Comparison of ENCODE assay signal across 15 cellular contexts in genomic region chr14:99242238-99242637, GRCh38. TPM values are rescaled to one million over a fixed set of nuclear protein-coding genes. Genes with fewer than 3 reads are reported as not detected.
A peak's percentile ranks its signal among the peaks of the same experiment; 100 is the strongest.
DNase-seq lines count a peak whose midpoint lies in the region; ATAC-seq and TF ChIP-seq lines count a peak whose summit lies in the region.
"Had no signal": no experiment of that assay in that cellular context is flagged by ENCODE, and none has a peak within 500 bp of the region (broad histone marks: within the 10 kb centered on the region; RNA-seq: fewer than 3 reads in every experiment).

No MANE protein-coding gene starts in this region.

- H3K4me3 Mint-ChIP-seq in stimulated activated naive CD8-positive, alpha-beta T cell treated with anti-CD3 and anti-CD28 coated beads, Interleukin-15, Interleukin-2, amounts not matched to agents 100 ng/mL and 50 ng/mL, for 24 hours: peak overlapping the region; percentile 87
- H3K4me3 Mint-ChIP-seq in activated naive CD8-positive, alpha-beta T cell treated with anti-CD3 and anti-CD28 coated beads, Interleukin-2, amount 10 ng/mL, durations not matched to agents 7 days and 5 days: peak overlapping the region; percentile 85
- no peak overlapping the region for H3K4me3 Mint-ChIP-seq in mesothelial cell of epicardium

- POLR2A ChIA-PET in activated naive CD8-positive, alpha-beta T cell treated with anti-CD3 and anti-CD28 coated beads, Interleukin-2, amount 10 ng/mL, durations not matched to agents 7 days and 5 days (lab: Charles Lee): interaction anchor here (0.8 to 23.5 kb wide), 11 partner anchors 8 to 54 kb away, joined by 3 to 796 read pairs (median 5); partner anchors contain the start of gene BCL11B

- H3K4me3 ChIP-seq in esophagus muscularis mucosa (no peak overlapping the region), prostate gland (no peak overlapping the region)

- 79% methylated on average over 11 of the region's 11 CpGs for WGBS in esophagus muscularis mucosa
- 35% methylated on average over 11 of the region's 11 CpGs for WGBS in prostate gland

- H3K36me3 Mint-ChIP-seq in stimulated activated naive CD8-positive, alpha-beta T cell treated with anti-CD3 and anti-CD28 coated beads, Interleukin-15, Interleukin-2, amounts not matched to agents 100 ng/mL and 50 ng/mL, for 24 hours (ENCODE audit: low read depth): peaks cover 28% of the 10 kb centered on the region
- H3K36me3 Mint-ChIP-seq in activated naive CD8-positive, alpha-beta T cell treated with anti-CD3 and anti-CD28 coated beads, Interleukin-2, amount 10 ng/mL, durations not matched to agents 7 days and 5 days: peaks cover 25% of the 10 kb centered on the region
- H3K36me3 Mint-ChIP-seq in mesothelial cell of epicardium: no peaks in the 10 kb centered on the region

- H3K4me1 ChIP-seq in esophagus muscularis mucosa (peaks cover 5 to 18% (median 16%) of the 10 kb centered on the region in 4 donors), prostate gland (replicated peaks) (peaks cover 3% of the 10 kb centered on the region)

- TF ChIP-seq EP300 in esophagus muscularis mucosa (IDR thresholded peaks at IDR 0.05): no peak

- H3K9me3 Mint-ChIP-seq in stimulated activated naive CD8-positive, alpha-beta T cell treated with anti-CD3 and anti-CD28 coated beads, Interleukin-15, Interleukin-2, amounts not matched to agents 100 ng/mL and 50 ng/mL, for 24 hours: no peaks in the 10 kb centered on the region
- H3K9me3 Mint-ChIP-seq in activated naive CD8-positive, alpha-beta T cell treated with anti-CD3 and anti-CD28 coated beads, Interleukin-2, amount 10 ng/mL, durations not matched to agents 7 days and 5 days: no peaks in the 10 kb centered on the region
- no peaks in the 10 kb centered on the region for H3K9me3 Mint-ChIP-seq in mesothelial cell of epicardium

- TF ChIP-seq POLR2A in esophagus muscularis mucosa (IDR thresholded peaks at IDR 0.05; ENCODE audit: low read depth) (no peak), prostate gland (IDR thresholded peaks at IDR 0.05) (no peak)

- H3K36me3 ChIP-seq in esophagus muscularis mucosa (no peaks in the 10 kb centered on the region), prostate gland (no peaks in the 10 kb centered on the region)

- TF ChIP-seq CTCF in mesothelial cell of epicardium (IDR thresholded peaks at IDR 0.05; ENCODE audit: unreplicated experiment) (no peak), esophagus muscularis mucosa (IDR thresholded peaks at IDR 0.05) (no peak), prostate gland (IDR thresholded peaks at IDR 0.05) (no peak)

- H3K27ac Mint-ChIP-seq in stimulated activated naive CD8-positive, alpha-beta T cell treated with anti-CD3 and anti-CD28 coated beads, Interleukin-15, Interleukin-2, amounts not matched to agents 100 ng/mL and 50 ng/mL, for 24 hours: peak overlapping the region; percentile 99
- H3K27ac Mint-ChIP-seq in activated naive CD8-positive, alpha-beta T cell treated with anti-CD3 and anti-CD28 coated beads, Interleukin-2, amount 10 ng/mL, durations not matched to agents 7 days and 5 days: peak overlapping the region; percentile 95
- peak overlapping the region; percentile 58 for H3K27ac Mint-ChIP-seq in mesothelial cell of epicardium

- no peaks in the 10 kb centered on the region for H3K27me3 Mint-ChIP-seq in stimulated activated naive CD8-positive, alpha-beta T cell treated with anti-CD3 and anti-CD28 coated beads, Interleukin-15, Interleukin-2, amounts not matched to agents 100 ng/mL and 50 ng/mL, for 24 hours
- H3K27me3 Mint-ChIP-seq in activated naive CD8-positive, alpha-beta T cell treated with anti-CD3 and anti-CD28 coated beads, Interleukin-2, amount 10 ng/mL, durations not matched to agents 7 days and 5 days: no peaks in the 10 kb centered on the region
- H3K27me3 Mint-ChIP-seq in mesothelial cell of epicardium (ENCODE audit: low read depth): no peaks in the 10 kb centered on the region

- no peaks in the 10 kb centered on the region for H3K9me3 ChIP-seq in esophagus muscularis mucosa
- no peaks in the 10 kb centered on the region for H3K9me3 ChIP-seq in prostate gland

- H3K27me3 ChIP-seq in esophagus muscularis mucosa (peaks cover 0 to 56% (median 14%) of the 10 kb centered on the region in 4 donors), prostate gland (replicated peaks; ENCODE audit: insufficient read depth) (peaks cover 20% of the 10 kb centered on the region)

- no peak for ATAC-seq in stimulated activated naive CD8-positive, alpha-beta T cell treated with anti-CD3 and anti-CD28 coated beads, Interleukin-15, Interleukin-2, amounts not matched to agents 100 U/mL and 50 U/mL, for 24 hours
- ATAC-seq in activated naive CD8-positive, alpha-beta T cell treated with anti-CD3 and anti-CD28 coated beads, Interleukin-2, amount 10 ng/mL, durations not matched to agents 7 days and 5 days (ENCODE audit: low read depth): no peak
- ATAC-seq in HG03520 (IDR thresholded peaks at IDR 0.05; ENCODE audit: unreplicated experiment): no peak
- ATAC-seq: HCT116 had no signal

- H3K4me1 Mint-ChIP-seq in stimulated activated naive CD8-positive, alpha-beta T cell treated with anti-CD3 and anti-CD28 coated beads, Interleukin-15, Interleukin-2, amounts not matched to agents 100 ng/mL and 50 ng/mL, for 24 hours (ENCODE audit: low read depth): peaks cover 91% of the 10 kb centered on the region
- peaks cover 78% of the 10 kb centered on the region for H3K4me1 Mint-ChIP-seq in activated naive CD8-positive, alpha-beta T cell treated with anti-CD3 and anti-CD28 coated beads, Interleukin-2, amount 10 ng/mL, durations not matched to agents 7 days and 5 days
- peaks cover 71% of the 10 kb centered on the region for H3K4me1 Mint-ChIP-seq in mesothelial cell of epicardium

- DNase-seq in stimulated activated naive CD8-positive, alpha-beta T cell treated with anti-CD3 and anti-CD28 coated beads, Interleukin-15, Interleukin-2, amounts not matched to agents 100 U/mL and 50 U/mL, for 24 hours: no peak
- DNase-seq in activated naive CD8-positive, alpha-beta T cell treated with anti-CD3 and anti-CD28 coated beads, Interleukin-2, amount 10 ng/mL, durations not matched to agents 7 days and 5 days: peak; percentile 40
- DNase-seq in mesothelial cell of epicardium (ENCODE audit: low spot score in 2 of 2, unreplicated experiment in 2 of 2) (no peak), esophagus muscularis mucosa (ENCODE audit: extremely low spot score) (no peak), prostate gland (ENCODE audit: low spot score) (no peak), dedifferentiated amniotic fluid mesenchymal stem cell (ENCODE audit: extremely low spot score) (no peak)
- DNase-seq: amniotic stem cell, dermis blood vessel endothelial cell, DMS79 treated with DMSO at 0.1 percent for 48 hours, mesenchymal stem cell, NCI-H2029 treated with DMSO at 0.1 percent for 48 hours, NCI-H748 treated with DMSO at 0.1 percent for 48 hours had no signal

- no peak overlapping the region for H3K27ac ChIP-seq in esophagus muscularis mucosa (replicated peaks in 1 of 4)
- H3K27ac ChIP-seq in prostate gland: peak overlapping the region in 1 of 2 donors; percentile 33

- intact Hi-C loops in esophagus muscularis mucosa (cut with DNase I) (no loop called here), prostate gland (cut with DNase I) (no loop called here)

RNA-seq across cellular contexts. Expression of gene BCL11B, which starts 29.8 kb away (rescaled TPM):
- total RNA-seq in activated naive CD8-positive, alpha-beta T cell treated with anti-CD3 and anti-CD28 coated beads, Interleukin-2, amount 10 ng/mL, durations not matched to agents 7 days and 5 days: 100 to 1,000 TPM in 1 of 2 experiments, 10 to 100 TPM in 1; 99.5 to 104 TPM
- total RNA-seq in mesothelial cell of epicardium: 11.6 to 12.3 TPM (median 11.8 TPM) in 3 replicates
- total RNA-seq in esophagus muscularis mucosa: under 1 TPM; 0.34 to 0.65 (median 0.46) TPM
- 1 to 10 TPM; 2.8 to 5.4 TPM for total RNA-seq in prostate gland
